In the genomic region with DNA sequence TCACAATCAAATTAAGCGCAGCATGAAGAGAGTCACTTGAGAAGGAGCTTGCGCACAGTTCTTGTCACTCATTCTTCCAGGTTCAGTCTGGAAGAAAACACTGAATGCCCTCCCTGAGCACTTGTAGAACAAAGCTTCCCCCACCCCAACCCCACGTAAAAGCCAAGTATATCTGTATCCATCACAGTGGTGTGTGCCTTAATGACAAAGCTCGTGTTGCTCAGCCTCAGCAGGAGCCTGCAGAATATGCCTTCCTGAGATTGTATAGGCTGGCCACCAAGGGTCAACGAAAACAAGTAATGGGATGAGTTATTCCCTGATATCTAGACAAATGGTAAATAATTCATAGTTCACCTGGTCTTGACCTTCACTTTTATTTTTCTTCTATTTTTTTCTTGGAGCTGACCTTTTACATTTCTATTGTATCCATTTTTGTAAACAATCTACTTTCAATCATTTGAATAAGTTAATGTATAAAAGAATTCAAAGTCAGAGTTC, we compare ENCODE assay signal across 19 cellular contexts.
"Had no signal": no experiment of that assay in that cellular context is flagged by ENCODE, and none has a peak within 500 bp of the region (broad histone marks: within the 10 kb centered on the region; RNA-seq: fewer than 3 reads in every experiment).

No MANE protein-coding gene starts in this region.

- H3K4me1 ChIP-seq: parathyroid adenoma, thyroid gland had no signal

- H3K27ac Mint-ChIP-seq: activated CD4-positive, alpha-beta memory T cell treated with anti-CD3 and anti-CD28 coated beads for 36 hours; activated naive CD8-positive, alpha-beta T cell treated with anti-CD3 and anti-CD28 coated beads for 36 hours; memory B cell; natural killer cell treated with Interleukin-12 subunit alpha and Interleukin-12 subunit beta and Interleukin-15 and Interleukin-18, amount 100 ng/mL, for 72 hours; stimulated activated naive CD8-positive, alpha-beta T cell treated with anti-CD3 and anti-CD28 coated beads, Interleukin-15, Interleukin-2, amounts not matched to agents 100 ng/mL and 50 ng/mL, for 24 hours had no signal

- H3K36me3 Mint-ChIP-seq: activated CD4-positive, alpha-beta memory T cell treated with anti-CD3 and anti-CD28 coated beads for 36 hours; activated naive CD8-positive, alpha-beta T cell treated with anti-CD3 and anti-CD28 coated beads for 36 hours; memory B cell; natural killer cell treated with Interleukin-12 subunit alpha and Interleukin-12 subunit beta and Interleukin-15 and Interleukin-18, amount 100 ng/mL, for 72 hours had no signal

- H2AFZ ChIP-seq: parathyroid adenoma had no signal

- H3K4me1 Mint-ChIP-seq: memory B cell had no signal

- H3K9me3 Mint-ChIP-seq: activated CD4-positive, alpha-beta memory T cell treated with anti-CD3 and anti-CD28 coated beads for 36 hours; activated naive CD8-positive, alpha-beta T cell treated with anti-CD3 and anti-CD28 coated beads for 36 hours; memory B cell; natural killer cell treated with Interleukin-12 subunit alpha and Interleukin-12 subunit beta and Interleukin-15 and Interleukin-18, amount 100 ng/mL, for 72 hours; stimulated activated naive CD8-positive, alpha-beta T cell treated with anti-CD3 and anti-CD28 coated beads, Interleukin-15, Interleukin-2, amounts not matched to agents 100 ng/mL and 50 ng/mL, for 24 hours had no signal

- H3K27me3 ChIP-seq: thyroid gland had no signal

- DNase-seq: activated CD4-positive, alpha-beta memory T cell treated with anti-CD3 and anti-CD28 coated beads for 36 hours; activated CD4-positive, alpha-beta T cell treated with anti-CD3 and anti-CD28 coated beads for 4 hours; activated CD4-positive, CD25-positive, alpha-beta regulatory T cell; activated naive CD4-positive, alpha-beta T cell treated with Interleukin-2 at 50 U/mL for 16 hours; activated naive CD8-positive, alpha-beta T cell treated with anti-CD3 and anti-CD28 coated beads for 36 hours; activated T-cell treated with anti-CD3 and anti-CD28 coated beads, Interleukin-2, amount 50 U/mL, for 48 hours; central memory CD4-positive, alpha-beta T cell; effector memory CD4-positive, alpha-beta T cell; foreskin melanocyte; hypothalamus; nucleus accumbens; right cardiac atrium; substantia nigra; T-helper 9 cell; thyroid gland had no signal

- H3K36me3 ChIP-seq: thyroid gland had no signal

- H3K4me3 ChIP-seq: thyroid gland had no signal

- H3K79me2 ChIP-seq: parathyroid adenoma had no signal

- H3K4me3 Mint-ChIP-seq: activated CD4-positive, alpha-beta memory T cell treated with anti-CD3 and anti-CD28 coated beads for 36 hours; activated naive CD8-positive, alpha-beta T cell treated with anti-CD3 and anti-CD28 coated beads for 36 hours; memory B cell; natural killer cell treated with Interleukin-12 subunit alpha and Interleukin-12 subunit beta and Interleukin-15 and Interleukin-18, amount 100 ng/mL, for 72 hours; stimulated activated naive CD8-positive, alpha-beta T cell treated with anti-CD3 and anti-CD28 coated beads, Interleukin-15, Interleukin-2, amounts not matched to agents 100 ng/mL and 50 ng/mL, for 24 hours had no signal

- H3K9ac ChIP-seq: parathyroid adenoma had no signal

- H3K27ac ChIP-seq: parathyroid adenoma, thyroid gland had no signal

- H3K9me3 ChIP-seq: thyroid gland had no signal

- ATAC-seq: natural killer cell treated with Interleukin-12 subunit alpha and Interleukin-12 subunit beta and Interleukin-15 and Interleukin-18, amount 100 ng/mL, for 72 hours; right cardiac atrium had no signal
